11 cellular contexts compared by ENCODE assay signal in genomic region chr1:66354311-66354922, GRCh38.
DNase-seq lines count a peak whose midpoint lies in the region; ATAC-seq lines count a peak whose summit lies in the region.
"Had no signal": no experiment of that assay in that cellular context is flagged by ENCODE, and none has a peak within 500 bp of the region (broad histone marks: within the 10 kb centered on the region; RNA-seq: fewer than 3 reads in every experiment).

No MANE protein-coding gene starts in this region.

- WGBS in neuronal stem cell (ENCODE audit: extremely low coverage in 2 of 2, insufficient read length in 2 of 2, insufficient replicate concordance in 1 of 2), 2 donors, result no CpG with 5 or more reads among the region's 4 CpGs

- no peak overlapping the region for H4K8ac ChIP-seq in neuronal stem cell (ENCODE audit: low read depth, low read length)

- no peak overlapping the region for H3K18ac ChIP-seq in neuronal stem cell (ENCODE audit: low read length)

- H3K4me3 ChIP-seq in SJSA1 (no peak overlapping the region), neuronal stem cell (ENCODE audit: low read length in 2 of 2) (peak overlapping the region in 1 of 2 donors; percentile 52)

- H3K9me3 ChIP-seq in SJSA1 (replicated peaks) (no peaks in the 10 kb centered on the region), neuronal stem cell (replicated peaks in 1 of 2; ENCODE audit: control insufficient read depth in 2 of 2, insufficient read depth in 1 of 2, low read depth in 1 of 2, low read length in 2 of 2) (no peaks in the 10 kb centered on the region)

- no peak overlapping the region for H3K9ac ChIP-seq in neuronal stem cell (ENCODE audit: low read depth, low read length, poor library complexity)
- H3K9ac ChIP-seq: parathyroid adenoma had no signal

- H3K23ac ChIP-seq in neuronal stem cell (ENCODE audit: low read depth, low read length, poor library complexity), result no peak overlapping the region

- H3K4me1 ChIP-seq in SJSA1 (replicated peaks) (peaks cover 74% of the 10 kb centered on the region), neuronal stem cell (ENCODE audit: control insufficient read depth in 2 of 2, insufficient read depth in 1 of 2, low read depth in 1 of 2, low read length in 2 of 2) (peaks cover 21 to 65% of the 10 kb centered on the region in 2 donors)
- H3K4me1 ChIP-seq: parathyroid adenoma had no signal

- no peak overlapping the region for H3K4me2 ChIP-seq in neuronal stem cell (ENCODE audit: insufficient read depth, low read length, poor library complexity, severe bottlenecking)

- peaks cover 13% of the 10 kb centered on the region; the same call in 1 of the 2 replicates for H3K36me3 ChIP-seq in SJSA1
- H3K36me3 ChIP-seq in neuronal stem cell (replicated peaks in 1 of 2; ENCODE audit: control insufficient read depth in 2 of 2, insufficient read depth in 2 of 2, low read length in 2 of 2), result peaks cover 0 to 38% of the 10 kb centered on the region in 2 donors

- no peak overlapping the region for H4K91ac ChIP-seq in neuronal stem cell (ENCODE audit: low read depth, low read length, poor library complexity)

- H2BK5ac ChIP-seq in neuronal stem cell (ENCODE audit: low read length), result no peak overlapping the region

- H2BK15ac ChIP-seq in neuronal stem cell (ENCODE audit: low read length), result no peak overlapping the region

- H3K27ac ChIP-seq in SJSA1 (peak overlapping the region; percentile 87), neuronal stem cell (replicated peaks; ENCODE audit: low read length) (peak overlapping the region; percentile 52)
- H3K27ac ChIP-seq: parathyroid adenoma had no signal

- H3K4ac ChIP-seq in neuronal stem cell (ENCODE audit: low read length), result no peak overlapping the region

- DNase-seq in ELR (ENCODE audit: low read depth) (peak; percentile 41), SJSA1 (ENCODE audit: low read depth in 1 of 2, low spot score in 2 of 2) (peak; percentile 55 to 88), fibroblast of peridontal ligament (ENCODE audit: extremely low read depth) (peak; percentile 82), neuronal stem cell (ENCODE audit: low spot score) (no peak), NCI-H526 treated with DMSO at 0.1 percent for 48 hours (lab: John Stamatoyannopoulos, UW) (no peak)
- DNase-seq: foreskin fibroblast, NCI-H2107 had no signal

- H3K27me3 ChIP-seq in SJSA1 (replicated peaks) (no peaks in the 10 kb centered on the region), neuronal stem cell (ENCODE audit: control insufficient read depth in 3 of 3, insufficient read depth in 3 of 3, low read depth in 1 of 3, low read length in 3 of 3) (no peaks in the 10 kb centered on the region)

- no peak for ATAC-seq in GM19463 (IDR thresholded peaks at IDR 0.05; ENCODE audit: unreplicated experiment)
- ATAC-seq in GM18909 (IDR thresholded peaks at IDR 0.05; ENCODE audit: poor library complexity, unreplicated experiment), result no peak
- no peak for ATAC-seq in HG02588 (IDR thresholded peaks at IDR 0.05; ENCODE audit: unreplicated experiment)

- H3K79me1 ChIP-seq in neuronal stem cell (ENCODE audit: low read depth, low read length), result no peaks in the 10 kb centered on the region

- no peak overlapping the region for H2BK12ac ChIP-seq in neuronal stem cell (ENCODE audit: low read length)

- H3K14ac ChIP-seq in neuronal stem cell (ENCODE audit: low read length), result no peak overlapping the region

- H2BK120ac ChIP-seq in neuronal stem cell (ENCODE audit: low read depth, low read length), result no peak overlapping the region

- H2AK5ac ChIP-seq in neuronal stem cell (ENCODE audit: low read depth, low read length), result no peak overlapping the region

- peak overlapping the region; percentile 27 for H2AFZ ChIP-seq in neuronal stem cell (ENCODE audit: low read length)
- H2AFZ ChIP-seq: parathyroid adenoma had no signal

Comparison
In these comparisons a context has a peak if more than half of its experiments do, and no peak if none do; other contexts are left out.
1. DNase-seq: peak in ELR (single experiment), SJSA1 (2 of 2) and fibroblast of peridontal ligament (single experiment); none in neuronal stem cell (single experiment) and NCI-H526 treated with DMSO at 0.1 percent for 48 hours (single experiment).